In the genomic region with DNA sequence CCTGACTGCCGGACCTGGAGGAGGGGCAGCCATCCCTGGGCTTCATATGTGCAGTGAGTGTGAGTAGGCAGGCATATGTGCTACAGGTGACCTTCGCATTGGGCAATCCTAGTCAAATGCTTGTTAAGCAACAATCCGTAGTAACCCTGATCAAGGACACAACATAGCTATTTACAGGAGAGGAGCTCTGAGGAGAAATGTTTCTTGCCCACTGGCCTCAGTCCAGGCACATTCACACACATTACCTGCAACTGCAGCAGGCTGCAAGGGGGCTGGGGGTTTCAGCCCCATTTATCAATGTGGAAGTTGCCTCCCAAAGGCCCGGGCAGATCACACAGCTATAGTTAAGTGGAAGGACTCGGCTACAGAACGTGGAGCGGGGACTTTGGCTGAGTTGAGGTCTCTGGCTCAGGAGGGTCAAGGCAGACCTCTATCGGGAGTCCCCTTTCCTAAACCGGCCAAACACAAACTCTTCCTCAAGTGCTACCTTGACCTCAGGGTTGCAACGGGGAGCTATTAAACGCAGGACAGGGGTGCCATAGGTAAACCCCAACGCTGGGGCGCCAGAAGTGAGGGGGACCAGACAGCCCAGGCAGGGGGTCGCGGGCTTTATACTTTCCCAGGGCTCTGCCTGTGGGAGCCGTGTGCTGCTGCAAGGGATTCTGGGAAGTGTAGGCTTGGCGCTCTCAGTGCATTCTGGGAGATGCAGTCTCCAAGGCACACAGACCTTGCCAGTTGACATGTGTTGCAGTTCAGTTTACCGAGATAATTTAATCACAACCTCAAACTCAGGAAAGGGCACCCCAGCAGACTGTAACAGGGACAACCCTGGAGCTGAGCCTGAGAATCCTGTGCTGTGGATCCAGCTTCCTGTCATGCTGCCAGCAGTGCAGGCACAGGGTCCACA, we compare ENCODE assay signal across 8 cellular contexts. TPM values are rescaled to one million over a fixed set of nuclear protein-coding genes. Genes with fewer than 3 reads are reported as not detected.
DNase-seq lines count a peak whose midpoint lies in the region; ATAC-seq, FAIRE-seq and TF ChIP-seq lines count a peak whose summit lies in the region.

No MANE protein-coding gene starts in this region.

- H3K27ac Mint-ChIP-seq in activated T-helper 2 cell treated with anti-CD3 and anti-CD28 coated beads, Interferon-gamma antibody, Interleukin-2, Interleukin-4, amounts not matched to agents 10 μg/mL and 5 μg/mL and 100 μg/mL, durations not matched to agents 14 hours and 24 hours and 36 hours = peak overlapping the region; percentile 24

- H3K4me3 Mint-ChIP-seq in activated T-helper 2 cell treated with anti-CD3 and anti-CD28 coated beads, Interferon-gamma antibody, Interleukin-2, Interleukin-4, amounts not matched to agents 10 μg/mL and 5 μg/mL and 100 μg/mL, durations not matched to agents 14 hours and 24 hours and 36 hours (ENCODE audit: low read depth) = peak overlapping the region; percentile 51

- H3K36me3 ChIP-seq in BLaER1 treated with 17β-estradiol and CSF1 and Interleukin-3, amounts not matched to agents 10 nM and 100 nM = no peaks in the 10 kb centered on the region
- no peaks in the 10 kb centered on the region for H3K36me3 ChIP-seq in neutrophil

- H3K4me1 Mint-ChIP-seq in activated T-helper 2 cell treated with anti-CD3 and anti-CD28 coated beads, Interferon-gamma antibody, Interleukin-2, Interleukin-4, amounts not matched to agents 10 μg/mL and 5 μg/mL and 100 μg/mL, durations not matched to agents 14 hours and 24 hours and 36 hours (ENCODE audit: low read depth) = peaks cover 9% of the 10 kb centered on the region

- TF ChIP-seq CTCF in GM20000 (IDR thresholded peaks at IDR 0.05; ENCODE audit: extremely low read depth, missing control alignments) = no peak
- no peak for TF ChIP-seq CTCF in neutrophil (IDR thresholded peaks at IDR 0.05)

- H3K27me3 ChIP-seq in BLaER1 treated with 17β-estradiol and CSF1 and Interleukin-3, amounts not matched to agents 10 nM and 100 nM = no peaks in the 10 kb centered on the region
- H3K27me3 ChIP-seq in neutrophil = no peaks in the 10 kb centered on the region

- H3K4me2 ChIP-seq in BLaER1 treated with 17β-estradiol and CSF1 and Interleukin-3, amounts not matched to agents 10 nM and 100 nM = peak overlapping the region; percentile 19 to 74 (median 65)

- no peak for ATAC-seq in GM18868 (IDR thresholded peaks at IDR 0.05; ENCODE audit: unreplicated experiment)

- intact Hi-C loops in activated T-helper 2 cell treated with anti-CD3 and anti-CD28 coated beads, Interferon-gamma antibody, Interleukin-2, Interleukin-4, amounts not matched to agents 10 μg/mL and 5 μg/mL and 100 μg/mL, durations not matched to agents 14 hours and 24 hours and 36 hours (cut with micrococcal nuclease) = loop anchor here (2.0 to 5.0 kb wide), 2 partner anchors 96 to 185 kb away; no protein-coding TSS in a partner anchor

- FAIRE-seq in frontal cortex (lab: Jason Lieb, UNC) = no peak

- H3K9ac ChIP-seq in BLaER1 treated with 17β-estradiol and CSF1 and Interleukin-3, amounts not matched to agents 10 nM and 100 nM = peak overlapping the region in 3 of 11 experiments; percentile 3 to 19 (median 13); a peak in 3 of 22 replicates

- H3K9me3 ChIP-seq in BLaER1 treated with 17β-estradiol and CSF1 and Interleukin-3, amounts not matched to agents 10 nM and 100 nM (replicated peaks in 1 of 11) = no peaks in the 10 kb centered on the region
- H3K9me3 ChIP-seq in neutrophil = no peaks in the 10 kb centered on the region

- no peaks in the 10 kb centered on the region for H4K20me1 ChIP-seq in BLaER1 treated with 17β-estradiol and CSF1 and Interleukin-3, amounts not matched to agents 10 nM and 100 nM

- peak overlapping the region in 2 of 11 experiments; percentile 1 to 3; a peak in 1 of 22 replicates for H3K27ac ChIP-seq in BLaER1 treated with 17β-estradiol and CSF1 and Interleukin-3, amounts not matched to agents 10 nM and 100 nM
- H3K27ac ChIP-seq in neutrophil = no peak overlapping the region

- no peaks in the 10 kb centered on the region for H3K27me3 Mint-ChIP-seq in activated T-helper 2 cell treated with anti-CD3 and anti-CD28 coated beads, Interferon-gamma antibody, Interleukin-2, Interleukin-4, amounts not matched to agents 10 μg/mL and 5 μg/mL and 100 μg/mL, durations not matched to agents 14 hours and 24 hours and 36 hours (ENCODE audit: low read depth)

- H3K9me3 Mint-ChIP-seq in activated T-helper 2 cell treated with anti-CD3 and anti-CD28 coated beads, Interferon-gamma antibody, Interleukin-2, Interleukin-4, amounts not matched to agents 10 μg/mL and 5 μg/mL and 100 μg/mL, durations not matched to agents 14 hours and 24 hours and 36 hours = no peaks in the 10 kb centered on the region

- H3K4me3 ChIP-seq in BLaER1 treated with 17β-estradiol and CSF1 and Interleukin-3, amounts not matched to agents 10 nM and 100 nM = 0 out of 20 replicates have a peak overlapping the region, but pooled peaks of 1 of the 10 experiments have one; percentile 16
- H3K4me3 ChIP-seq in neutrophil (ENCODE audit: low read depth in 1 of 2, low read length in 1 of 2) = peak overlapping the region; percentile 45 to 47

- no peaks in the 10 kb centered on the region for H3K36me3 Mint-ChIP-seq in activated T-helper 2 cell treated with anti-CD3 and anti-CD28 coated beads, Interferon-gamma antibody, Interleukin-2, Interleukin-4, amounts not matched to agents 10 μg/mL and 5 μg/mL and 100 μg/mL, durations not matched to agents 14 hours and 24 hours and 36 hours (ENCODE audit: low read depth)

- DNase-seq in GM20000 (ENCODE audit: low spot score) (peak; percentile 85), NCI-H524 (lab: John Stamatoyannopoulos, UW) (peak; percentile 47 to 75), frontal cortex (ENCODE audit: low spot score in 2 of 2) (peak; percentile 78 to 79), OCI-M2 (lab: John Stamatoyannopoulos, UW; ENCODE audit: unreplicated experiment) (no peak)
- DNase-seq in activated T-helper 2 cell treated with anti-CD3 and anti-CD28 coated beads, Interferon-gamma antibody, Interleukin-2, Interleukin-4, amounts not matched to agents 10 μg/mL and 5 μg/mL and 100 μg/mL, durations not matched to agents 14 hours and 24 hours and 36 hours (ENCODE audit: low spot score) = no peak

- peaks cover 16 to 29% (median 19%) of the 10 kb centered on the region in 10 experiments; a peak in 19 of 20 replicates for H3K4me1 ChIP-seq in BLaER1 treated with 17β-estradiol and CSF1 and Interleukin-3, amounts not matched to agents 10 nM and 100 nM
- peaks cover 11 to 12% of the 10 kb centered on the region in 2 experiments for H3K4me1 ChIP-seq in neutrophil (ENCODE audit: control insufficient read depth in 1 of 2, insufficient read depth in 1 of 2, low read depth in 1 of 2, low read length in 1 of 2)

RNA-seq across cellular contexts. Expression of a gene that starts 9.4 kb away (rescaled TPM):
- 12.3 and 13.4 TPM in 2 replicates for total RNA-seq in activated T-helper 2 cell treated with anti-CD3 and anti-CD28 coated beads, Interferon-gamma antibody, Interleukin-2, Interleukin-4, amounts not matched to agents 10 μg/mL and 5 μg/mL and 100 μg/mL, durations not matched to agents 14 hours and 24 hours and 36 hours
- 4.9 TPM for total RNA-seq in frontal cortex

RNA-seq across cellular contexts. Expression of a gene that starts 17.6 kb away (rescaled TPM):
- 0.87 and 0.94 TPM in 2 replicates for total RNA-seq in activated T-helper 2 cell treated with anti-CD3 and anti-CD28 coated beads, Interferon-gamma antibody, Interleukin-2, Interleukin-4, amounts not matched to agents 10 μg/mL and 5 μg/mL and 100 μg/mL, durations not matched to agents 14 hours and 24 hours and 36 hours
- 4.1 TPM for total RNA-seq in frontal cortex

RNA-seq across cellular contexts. Expression of a gene that starts 22.9 kb away (rescaled TPM):
- total RNA-seq in activated T-helper 2 cell treated with anti-CD3 and anti-CD28 coated beads, Interferon-gamma antibody, Interleukin-2, Interleukin-4, amounts not matched to agents 10 μg/mL and 5 μg/mL and 100 μg/mL, durations not matched to agents 14 hours and 24 hours and 36 hours = 8.1 and 9.0 TPM in 2 replicates
- 18.3 TPM for total RNA-seq in frontal cortex

RNA-seq across cellular contexts. Expression of a gene that starts 24.5 kb away (rescaled TPM):
- total RNA-seq in activated T-helper 2 cell treated with anti-CD3 and anti-CD28 coated beads, Interferon-gamma antibody, Interleukin-2, Interleukin-4, amounts not matched to agents 10 μg/mL and 5 μg/mL and 100 μg/mL, durations not matched to agents 14 hours and 24 hours and 36 hours = 330 and 341 TPM in 2 replicates
- total RNA-seq in frontal cortex = 163 TPM

RNA-seq across cellular contexts. Expression of a gene that starts 27.6 kb away (rescaled TPM):
- 1.2 and 1.5 TPM in 2 replicates for total RNA-seq in activated T-helper 2 cell treated with anti-CD3 and anti-CD28 coated beads, Interferon-gamma antibody, Interleukin-2, Interleukin-4, amounts not matched to agents 10 μg/mL and 5 μg/mL and 100 μg/mL, durations not matched to agents 14 hours and 24 hours and 36 hours
- 0.41 TPM for total RNA-seq in frontal cortex

Comparison
In these comparisons a context has a peak if more than half of its experiments do, and no peak if none do; other contexts are left out.
1. DNase-seq: peak in GM20000 (single experiment), NCI-H524 (2 of 2) and frontal cortex (2 of 2); none in activated T-helper 2 cell treated with anti-CD3 and anti-CD28 coated beads, Interferon-gamma antibody, Interleukin-2, Interleukin-4, amounts not matched to agents 10 μg/mL and 5 μg/mL and 100 μg/mL, durations not matched to agents 14 hours and 24 hours and 36 hours (single experiment) and OCI-M2 (single experiment).